8 cellular contexts compared by ENCODE assay signal in genomic region chr14:105247715-105248367, GRCh38. TPM values are rescaled to one million over a fixed set of nuclear protein-coding genes. Genes with fewer than 3 reads are reported as not detected.
DNase-seq lines count a peak whose midpoint lies in the region; ATAC-seq, FAIRE-seq and TF ChIP-seq lines count a peak whose summit lies in the region.

No MANE protein-coding gene starts in this region.

- peaks cover 20% of the 10 kb centered on the region for H3K4me1 Mint-ChIP-seq in activated naive CD4-positive, alpha-beta T cell treated with anti-CD3 and anti-CD28 coated beads for 36 hours (ENCODE audit: low read depth)
- peaks cover 31% of the 10 kb centered on the region for H3K4me1 Mint-ChIP-seq in activated naive CD8-positive, alpha-beta T cell treated with anti-CD3 and anti-CD28 coated beads for 36 hours

- intact Hi-C loops in activated naive CD4-positive, alpha-beta T cell treated with anti-CD3 and anti-CD28 coated beads for 36 hours (cut with micrococcal nuclease) = no loop called here

- DNase-seq in activated naive CD4-positive, alpha-beta T cell treated with anti-CD3 and anti-CD28 coated beads for 36 hours = no peak
- no peak for DNase-seq in activated naive CD4-positive, alpha-beta T cell treated with anti-CD3 and anti-CD28 coated beads, Interleukin-2, amount 50 U/mL, for 16 hours
- DNase-seq in activated naive CD8-positive, alpha-beta T cell treated with anti-CD3 and anti-CD28 coated beads for 36 hours = no peak
- DNase-seq in keratinocyte (ENCODE audit: low read depth, low spot score) (no peak), NK-92 (lab: John Stamatoyannopoulos, UW; ENCODE audit: unreplicated experiment) (no peak)
- no peak for DNase-seq in stimulated activated CD4-positive, alpha-beta T cell treated with anti-CD3 and anti-CD28 coated beads, Interleukin-1b, Interleukin-23, amount 100 ng/mL, for 48 hours

- no peaks in the 10 kb centered on the region for H3K9me1 ChIP-seq in keratinocyte (ENCODE audit: control insufficient read depth, extremely low read depth, insufficient read depth, low read length)

- H3K9ac ChIP-seq in keratinocyte (ENCODE audit: control insufficient read depth, extremely low read depth, insufficient read depth, low read length) (peak overlapping the region; percentile 46), subcutaneous abdominal adipose tissue (ENCODE audit: low read length in 5 of 5) (peak overlapping the region in 4 of 5 donors; percentile 8 to 76 (median 66))

- H3K27ac ChIP-seq in keratinocyte (ENCODE audit: control insufficient read depth, insufficient read depth, low read length) (peak overlapping the region; percentile 47), subcutaneous abdominal adipose tissue (ENCODE audit: low read depth, low read length) (peak overlapping the region; percentile 79)

- H3K36me3 Mint-ChIP-seq in activated naive CD4-positive, alpha-beta T cell treated with anti-CD3 and anti-CD28 coated beads for 36 hours (ENCODE audit: low read depth) = peaks cover 5% of the 10 kb centered on the region
- peaks cover 9% of the 10 kb centered on the region for H3K36me3 Mint-ChIP-seq in activated naive CD8-positive, alpha-beta T cell treated with anti-CD3 and anti-CD28 coated beads for 36 hours

- H3K27ac Mint-ChIP-seq in activated naive CD4-positive, alpha-beta T cell treated with anti-CD3 and anti-CD28 coated beads for 36 hours = no peak overlapping the region
- peak overlapping the region; percentile 56 for H3K27ac Mint-ChIP-seq in activated naive CD8-positive, alpha-beta T cell treated with anti-CD3 and anti-CD28 coated beads for 36 hours

- no peak for ATAC-seq in GM18873 (IDR thresholded peaks at IDR 0.05; ENCODE audit: low FRiP score, unreplicated experiment)

- H3K27me3 Mint-ChIP-seq in activated naive CD4-positive, alpha-beta T cell treated with anti-CD3 and anti-CD28 coated beads for 36 hours (ENCODE audit: low read depth) = no peaks in the 10 kb centered on the region
- no peaks in the 10 kb centered on the region for H3K27me3 Mint-ChIP-seq in activated naive CD8-positive, alpha-beta T cell treated with anti-CD3 and anti-CD28 coated beads for 36 hours

- H3K4me3 ChIP-seq in keratinocyte (ENCODE audit: control insufficient read depth in 2 of 3, extremely low read depth in 1 of 3, insufficient read depth in 2 of 3, low read depth in 1 of 3, low read length in 3 of 3) (peak overlapping the region; percentile 40 to 81 (median 78)), subcutaneous abdominal adipose tissue (ENCODE audit: low read depth in 1 of 5, low read length in 5 of 5) (peak overlapping the region; percentile 60 to 80 (median 70))

- H3K9me3 Mint-ChIP-seq in activated naive CD4-positive, alpha-beta T cell treated with anti-CD3 and anti-CD28 coated beads for 36 hours = no peaks in the 10 kb centered on the region
- no peaks in the 10 kb centered on the region for H3K9me3 Mint-ChIP-seq in activated naive CD8-positive, alpha-beta T cell treated with anti-CD3 and anti-CD28 coated beads for 36 hours

- no peaks in the 10 kb centered on the region for H4K20me1 ChIP-seq in keratinocyte (ENCODE audit: control insufficient read depth, extremely low read depth, insufficient read depth, low read length)

- H3K36me3 ChIP-seq in keratinocyte (ENCODE audit: control insufficient read depth in 2 of 2, extremely low read depth in 1 of 2, insufficient read depth in 2 of 2, low read length in 2 of 2) = peaks cover 17 to 18% of the 10 kb centered on the region in 2 experiments
- H3K36me3 ChIP-seq in subcutaneous abdominal adipose tissue (ENCODE audit: control insufficient read depth in 5 of 5, insufficient read depth in 5 of 5, low read length in 5 of 5) = peaks cover 2 to 42% (median 34%) of the 10 kb centered on the region in 5 donors

- H3K79me2 ChIP-seq in keratinocyte (ENCODE audit: control insufficient read depth, insufficient read depth, low read length) = peaks cover 15% of the 10 kb centered on the region

- no peak for TF ChIP-seq CTCF in keratinocyte (optimal IDR thresholded peaks at IDR 0.05 in 1 of 3, IDR thresholded peaks at IDR 0.05 in 1 of 3, conservative IDR thresholded peaks at IDR 0.05 in 1 of 3; ENCODE audit: extremely low read depth in 1 of 3, insufficient read depth in 2 of 3, low read length in 3 of 3)

- H3K9me3 ChIP-seq in keratinocyte (ENCODE audit: control insufficient read depth, low read depth, low read length) (no peaks in the 10 kb centered on the region), subcutaneous abdominal adipose tissue (ENCODE audit: control insufficient read depth in 5 of 5, low read length in 5 of 5) (no peaks in the 10 kb centered on the region)

- peak overlapping the region; percentile 90 for H2AFZ ChIP-seq in keratinocyte (ENCODE audit: control insufficient read depth, low read length)

- H3K27me3 ChIP-seq in keratinocyte (ENCODE audit: control insufficient read depth, extremely low read depth, insufficient read depth, low read length) (no peaks in the 10 kb centered on the region), subcutaneous abdominal adipose tissue (ENCODE audit: control insufficient read depth in 5 of 5, insufficient read depth in 4 of 5, low read length in 5 of 5) (no peaks in the 10 kb centered on the region)

- dilution Hi-C loops in keratinocyte (cut with MboI; ENCODE audit: extremely low pct_ligation_motif_present, low sequenced_read_pairs) = no loop called here

- CTCF ChIA-PET in activated naive CD4-positive, alpha-beta T cell treated with anti-CD3 and anti-CD28 coated beads for 36 hours (lab: Charles Lee) = interaction anchor here (0.7 kb wide), 1 partner anchor 230 kb away, joined by 3 read pairs; no protein-coding TSS in a partner anchor

- peak overlapping the region; percentile 80 for H3K4me2 ChIP-seq in keratinocyte (ENCODE audit: control insufficient read depth, extremely low read depth, insufficient read depth, low read depth, low read length)

- H3K4me1 ChIP-seq in keratinocyte (ENCODE audit: control insufficient read depth, extremely low read depth, insufficient read depth, low read length) (peaks cover 7% of the 10 kb centered on the region), subcutaneous abdominal adipose tissue (ENCODE audit: control insufficient read depth in 5 of 5, insufficient read depth in 5 of 5, low read length in 5 of 5) (peaks cover 4 to 58% (median 37%) of the 10 kb centered on the region in 5 donors)

- FAIRE-seq in keratinocyte (lab: Jason Lieb, UNC) = no peak

- peak overlapping the region; percentile 72 for H3K4me3 Mint-ChIP-seq in activated naive CD4-positive, alpha-beta T cell treated with anti-CD3 and anti-CD28 coated beads for 36 hours
- H3K4me3 Mint-ChIP-seq in activated naive CD8-positive, alpha-beta T cell treated with anti-CD3 and anti-CD28 coated beads for 36 hours = peak overlapping the region; percentile 76

RNA-seq across cellular contexts. Expression of gene BTBD6, which starts 0.5 kb away (rescaled TPM):
- total RNA-seq in activated naive CD4-positive, alpha-beta T cell treated with anti-CD3 and anti-CD28 coated beads for 36 hours = 10 to 100 TPM; 24.6 to 25.6 TPM
- total RNA-seq in activated naive CD8-positive, alpha-beta T cell treated with anti-CD3 and anti-CD28 coated beads for 36 hours = 10 to 100 TPM; 33.9 to 35.2 TPM
- 22.2 to 31.9 TPM (median 28.3 TPM) in 3 replicates for polyA plus RNA-seq in keratinocyte
- 13.2 TPM for polyA plus RNA-seq in keratinocyte (2011; ENCODE audit: low read depth)
- polyA plus RNA-seq in keratinocyte (2011; cell fraction: cytosol; rRNA removed) = 16.7 and 24.8 TPM in 2 replicates
- 26.6 and 27.7 TPM in 2 replicates for polyA plus RNA-seq in keratinocyte (2011; cell fraction: nucleus; rRNA removed)
- polyA plus RNA-seq in keratinocyte (2012; ENCODE audit: low replicate concordance) = 25.9 and 34.5 TPM in 2 replicates
- 25.7 to 27.9 TPM (median 26.1 TPM) in 3 replicates for polyA minus RNA-seq in keratinocyte
- polyA minus RNA-seq in keratinocyte (2011; cell fraction: cytosol; rRNA and poly(A)+ RNA removed) = 32.8 TPM
- 6.7 and 8.5 TPM in 2 replicates for polyA minus RNA-seq in keratinocyte (2011; cell fraction: nucleus; rRNA and poly(A)+ RNA removed)

RNA-seq across cellular contexts. Expression of gene BRF1, which starts 53.0 kb away (rescaled TPM):
- 10 to 100 TPM; 20.6 to 23.4 TPM for total RNA-seq in activated naive CD4-positive, alpha-beta T cell treated with anti-CD3 and anti-CD28 coated beads for 36 hours
- total RNA-seq in activated naive CD8-positive, alpha-beta T cell treated with anti-CD3 and anti-CD28 coated beads for 36 hours = 10 to 100 TPM; 21.9 to 22.8 TPM
- 5.4 to 8.1 TPM (median 6.5 TPM) in 3 replicates for polyA plus RNA-seq in keratinocyte
- 9.7 TPM for polyA plus RNA-seq in keratinocyte (2011; ENCODE audit: low read depth)
- 3.5 and 5.7 TPM in 2 replicates for polyA plus RNA-seq in keratinocyte (2011; cell fraction: cytosol; rRNA removed)
- polyA plus RNA-seq in keratinocyte (2011; cell fraction: nucleus; rRNA removed) = 16.5 and 18.3 TPM in 2 replicates
- 6.9 and 16.0 TPM in 2 replicates for polyA plus RNA-seq in keratinocyte (2012; ENCODE audit: low replicate concordance)
- polyA minus RNA-seq in keratinocyte = 12.9 to 21.2 TPM (median 13.0 TPM) in 3 replicates
- polyA minus RNA-seq in keratinocyte (2011; cell fraction: cytosol; rRNA and poly(A)+ RNA removed) = 7.5 TPM
- 21.6 and 27.5 TPM in 2 replicates for polyA minus RNA-seq in keratinocyte (2011; cell fraction: nucleus; rRNA and poly(A)+ RNA removed)
